8 cellular contexts compared by ENCODE assay signal in genomic region chr9:71819115-71819739, GRCh38. TPM values are rescaled to one million over a fixed set of nuclear protein-coding genes. Genes with fewer than 3 reads are reported as not detected.
A peak's percentile ranks its signal among the peaks of the same experiment; 100 is the strongest.
DNase-seq lines count a peak whose midpoint lies in the region; ATAC-seq, FAIRE-seq and TF ChIP-seq lines count a peak whose summit lies in the region.

No MANE protein-coding gene starts in this region.

- TF ChIP-seq RAD21 in IMR-90 (IDR thresholded peaks at IDR 0.05; ENCODE audit: low read length): peak; percentile 64

- FAIRE-seq in pancreas (lab: Jason Lieb, UNC) (peak; percentile 75), HTR-8/SVneo (lab: Jason Lieb, UNC) (no peak)

- ATAC-seq in IMR-90 (ENCODE audit: low read depth): no peak
- ATAC-seq in pancreas: peak in 1 of 4 donors; percentile 39
- no peak for ATAC-seq in esophagus mucosa

- H3K9ac ChIP-seq in IMR-90 (ENCODE audit: low read depth, low read length): no peak overlapping the region

- CTCF ChIA-PET in IMR-90 (lab: Yijun Ruan, JAX): interaction anchor here (0.6 to 2.5 kb wide), 13 partner anchors 12 to 534 kb away, joined by 3 to 17 read pairs (median 4); no protein-coding TSS in a partner anchor

- no peaks in the 10 kb centered on the region for H3K79me1 ChIP-seq in IMR-90 (ENCODE audit: low read depth in 1 of 2, low read length in 2 of 2)

- no peak overlapping the region for H3K14ac ChIP-seq in IMR-90 (replicated peaks; ENCODE audit: low read depth, low read length)

- no peak overlapping the region for H2AFZ ChIP-seq in IMR-90 (replicated peaks; ENCODE audit: low read length, poor library complexity)

- no peak overlapping the region for H4K8ac ChIP-seq in IMR-90 (ENCODE audit: low read depth in 2 of 2, low read length in 2 of 2)

- no peak overlapping the region for H4K91ac ChIP-seq in IMR-90 (ENCODE audit: insufficient read depth, low read depth, low read length)

- H2AK9ac ChIP-seq in IMR-90 (replicated peaks; ENCODE audit: low read depth, low read length, poor library complexity): no peak overlapping the region

- H3K4me2 ChIP-seq in IMR-90 (ENCODE audit: low read depth, low read length): no peak overlapping the region

- no peak overlapping the region for H2BK120ac ChIP-seq in IMR-90 (ENCODE audit: low read depth, low read length)

- in situ Hi-C loops in IMR-90 (cut with MboI; ENCODE audit: low sequenced_read_pairs): loop anchor here (25.0 kb wide), 2 partner anchors 443 to 532 kb away; no protein-coding TSS in a partner anchor

- no TSS peak for BruUV-seq in IMR-90 (replicated peaks; lab: Mats Ljungman, UMichigan)

- H4K20me1 ChIP-seq in IMR-90 (ENCODE audit: insufficient read depth, low read length): no peaks in the 10 kb centered on the region

- DNase-seq in DMS114 treated with DMSO at 0.1 percent for 48 hours (lab: John Stamatoyannopoulos, UW; ENCODE audit: unreplicated experiment): peak; percentile 2
- DNase-seq in IMR-90: peak; percentile 39
- peak; percentile 28 to 29 for DNase-seq in activated CD4-positive, alpha-beta T cell treated with anti-CD3 and anti-CD28 coated beads for 24 hours (ENCODE audit: low read depth in 2 of 2)
- no peak for DNase-seq in esophagus squamous epithelium (lab: John Stamatoyannopoulos, UW)
- DNase-seq in pancreas: peak in 2 of 6 donors; percentile 21 to 39
- no peak for DNase-seq in HTR-8/SVneo (ENCODE audit: insufficient read length, low spot score)
- DNase-seq in NOMO-1 (lab: John Stamatoyannopoulos, UW; ENCODE audit: unreplicated experiment in 2 of 2): no peak

- H3K4me3 ChIP-seq in IMR-90 (ENCODE audit: insufficient read depth, low read depth, low read length) (no peak overlapping the region), esophagus squamous epithelium (no peak overlapping the region), pancreas (no peak overlapping the region)

- POLR2A ChIA-PET in IMR-90 (lab: Charles Lee; ENCODE audit: unreplicated experiment): no interaction called here

- H3K27me3 ChIP-seq in IMR-90 (ENCODE audit: control insufficient read depth, insufficient read depth, low read length) (no peaks in the 10 kb centered on the region; the same call in none of the 2 replicates), esophagus squamous epithelium (no peaks in the 10 kb centered on the region), pancreas (no peaks in the 10 kb centered on the region)

- H3K4ac ChIP-seq in IMR-90 (ENCODE audit: low read depth, low read length): no peak overlapping the region

- TF ChIP-seq POLR2A in IMR-90 (IDR thresholded peaks at IDR 0.05; ENCODE audit: low read depth, low read length) (no peak), esophagus squamous epithelium (IDR thresholded peaks at IDR 0.05) (no peak)

- no peaks in the 10 kb centered on the region for H3K36me3 ChIP-seq in IMR-90 (ENCODE audit: control insufficient read depth, insufficient read depth, low read length)
- H3K36me3 ChIP-seq in esophagus squamous epithelium: no peaks in the 10 kb centered on the region
- H3K36me3 ChIP-seq in pancreas: no peaks in the 10 kb centered on the region

- H3K18ac ChIP-seq in IMR-90 (ENCODE audit: low read depth, low read length): no peak overlapping the region

- dilution Hi-C loops in IMR-90 (cut with HindIII; ENCODE audit: low sequenced_read_pairs, unreplicated experiment): no loop called here

- TF ChIP-seq CTCF in IMR-90 (conservative IDR thresholded peaks at IDR 0.05; ENCODE audit: low read depth, low read length) (peak; percentile 81), esophagus squamous epithelium (IDR thresholded peaks at IDR 0.05) (peak; percentile 49 to 88 (median 64)), pancreas (IDR thresholded peaks at IDR 0.05) (peak; percentile 42 to 71 (median 62))

- no peak overlapping the region for H2BK5ac ChIP-seq in IMR-90 (ENCODE audit: low read depth, low read length, poor library complexity, severe bottlenecking)

- intact Hi-C loops in IMR-90 (cut with micrococcal nuclease) (loop anchor here (1.0 kb wide), 1 partner anchor 215 kb away; no protein-coding TSS in a partner anchor), esophagus squamous epithelium (cut with DNase I) (no loop called here), pancreas (cut with DNase I) (loop anchor here in 1 of 3 donors (10.0 kb wide), 1 partner anchor 206 kb away; no protein-coding TSS in a partner anchor)

- H3K56ac ChIP-seq in IMR-90 (ENCODE audit: extremely low read depth, insufficient read depth, low read length): no peak overlapping the region

- no peak overlapping the region for H3K27ac ChIP-seq in IMR-90 (ENCODE audit: insufficient read depth, low read length)
- no peak overlapping the region for H3K27ac ChIP-seq in esophagus squamous epithelium
- no peak overlapping the region for H3K27ac ChIP-seq in pancreas

- no CpG with 5 or more reads among the region's 8 CpGs for WGBS in IMR-90 (ENCODE audit: extremely low coverage in 2 of 2, insufficient read length in 1 of 2), 2 experiments
- 64 to 86% methylated on average over 4 to 8 of the region's 8 CpGs for whole genome bisulfite sequencing in esophagus squamous epithelium, 2 donors
- 82 to 84% methylated on average over 8 of the region's 8 CpGs for WGBS in pancreas, 2 donors

- H3K9me3 ChIP-seq in IMR-90 (ENCODE audit: control insufficient read depth, insufficient read depth, low read length) (no peaks in the 10 kb centered on the region), esophagus squamous epithelium (no peaks in the 10 kb centered on the region), pancreas (no peaks in the 10 kb centered on the region)

- no peak overlapping the region for H2BK20ac ChIP-seq in IMR-90 (ENCODE audit: low read depth, low read length)

- no peak overlapping the region for H2AK5ac ChIP-seq in IMR-90 (ENCODE audit: low read depth, low read length)

- no peaks in the 10 kb centered on the region for H3K4me1 ChIP-seq in IMR-90 (ENCODE audit: control insufficient read depth, insufficient read depth, low read length)
- H3K4me1 ChIP-seq in esophagus squamous epithelium: peaks cover 0 to 4% (median 0%) of the 10 kb centered on the region in 3 donors
- H3K4me1 ChIP-seq in pancreas: peaks cover 0 to 4% (median 0%) of the 10 kb centered on the region in 3 donors

- no peak overlapping the region for H4K5ac ChIP-seq in IMR-90 (ENCODE audit: low read depth, low read length)

- H3K23ac ChIP-seq in IMR-90 (ENCODE audit: low read depth, low read length): no peak overlapping the region

- H2BK15ac ChIP-seq in IMR-90 (ENCODE audit: low read depth, low read length): no peak overlapping the region

- H3K9me1 ChIP-seq in IMR-90 (ENCODE audit: insufficient read depth, low read length): no peaks in the 10 kb centered on the region

TF ChIP-seq in IMR-90, 13 proteins besides CTCF, POLR2A, EP300 and RAD21:
- TF ChIP-seq RCOR1 (IDR thresholded peaks at IDR 0.05; ENCODE audit: insufficient replicate concordance, low read length) (no peak), SMC3 (IDR thresholded peaks at IDR 0.05; ENCODE audit: low read depth, low read length) (peak; percentile 67), MAFK (IDR thresholded peaks at IDR 0.05; ENCODE audit: low read depth, low read length) (peak; percentile 51)

RNA-seq across cellular contexts. Expression of gene CEMIP2, which starts 50.9 kb away (rescaled TPM):
- total RNA-seq in IMR-90 (2012; rRNA removed) (58.6 and 65.2 TPM in 2 replicates), esophagus squamous epithelium (10 to 100 TPM in 3 of 4 donors, 1 to 10 TPM in 1; 7.6 to 34.5 (median 12.3) TPM), pancreas (10 to 100 TPM; 16.2 to 42.1 (median 27.3) TPM), esophagus mucosa (10.1 TPM)
- polyA plus RNA-seq in IMR-90 (2012; rRNA removed) (67.4 and 71.2 TPM in 2 replicates), pancreas (10 to 100 TPM; 14.3 to 18.5 TPM)
- polyA plus RNA-seq in IMR-90 (2012; cell fraction: cytosol; rRNA removed): 38.0 and 40.7 TPM in 2 replicates
- polyA plus RNA-seq in IMR-90 (2012; cell fraction: nucleus; rRNA removed; ENCODE audit: low replicate concordance): 28.2 and 53.3 TPM in 2 replicates

Comparison
In these comparisons a context has a peak if more than half of its experiments do, and no peak if none do; other contexts are left out.
1. DNase-seq: peak in DMS114 treated with DMSO at 0.1 percent for 48 hours (single experiment), IMR-90 (single experiment) and activated CD4-positive, alpha-beta T cell treated with anti-CD3 and anti-CD28 coated beads for 24 hours (2 of 2); none in esophagus squamous epithelium (single experiment), HTR-8/SVneo (single experiment) and NOMO-1 (0 of 2).
2. Peak in every context shown above with its lines, with median percentiles within 50 percentile points of each other: CTCF ChIP-seq.